Comparison of ENCODE assay signal across 11 cellular contexts in the genomic region with DNA sequence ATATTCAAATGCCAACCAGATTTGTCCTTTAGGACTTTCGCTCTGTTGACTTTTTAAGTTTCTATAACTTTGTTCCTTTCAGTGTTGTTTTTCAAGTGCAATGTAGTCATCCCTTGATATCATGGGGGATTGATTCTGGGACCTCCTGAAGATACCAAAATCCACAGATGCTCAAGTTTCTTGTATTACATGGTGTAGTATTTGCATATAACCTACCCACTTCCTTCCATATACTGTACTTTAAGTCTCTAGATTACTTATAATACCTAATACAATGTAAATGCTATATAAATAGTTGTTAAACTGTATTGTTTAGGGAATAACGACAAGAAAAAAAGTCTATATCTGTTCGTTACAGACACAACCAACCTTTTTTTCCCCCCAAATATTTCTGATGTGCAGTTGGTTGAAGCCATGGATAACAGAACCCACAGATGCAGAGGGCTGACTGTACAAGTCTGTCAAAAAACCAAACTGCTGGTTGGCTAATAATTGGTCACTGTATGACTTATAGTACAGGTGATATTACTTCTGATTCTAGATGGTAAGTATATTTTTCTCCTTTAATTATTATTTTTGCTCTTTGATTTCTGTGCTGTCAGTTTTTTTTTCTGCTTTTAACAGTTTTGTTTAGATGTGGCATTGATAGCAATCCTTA. TPM values are rescaled to one million over a fixed set of nuclear protein-coding genes. Genes with fewer than 3 reads are reported as not detected.
DNase-seq lines count a peak whose midpoint lies in the region; ATAC-seq, FAIRE-seq and TF ChIP-seq lines count a peak whose summit lies in the region.
"Had no signal": no experiment of that assay in that cellular context is flagged by ENCODE, and none has a peak within 500 bp of the region (broad histone marks: within the 10 kb centered on the region; RNA-seq: fewer than 3 reads in every experiment).

No MANE protein-coding gene starts in this region.

- H3K27me3 Mint-ChIP-seq in activated T-helper 1 cell treated with anti-CD3 and anti-CD28 coated beads, Interleukin-12 subunit alpha, Interleukin-12 subunit beta, Interleukin-2, Interleukin-4 antibody, amounts not matched to agents 30 ng/mL and 10 ng/mL and 1 ng/mL, durations not matched to agents 14 hours and 24 hours and 36 hours (ENCODE audit: insufficient read depth): no peaks in the 10 kb centered on the region

- H3K27ac Mint-ChIP-seq in activated T-helper 1 cell treated with anti-CD3 and anti-CD28 coated beads, Interleukin-12 subunit alpha, Interleukin-12 subunit beta, Interleukin-2, Interleukin-4 antibody, amounts not matched to agents 30 ng/mL and 10 ng/mL and 1 ng/mL, durations not matched to agents 14 hours and 24 hours and 36 hours: peak overlapping the region; percentile 7

- DNase-seq in CD1c-positive myeloid dendritic cell (ENCODE audit: extremely low spot score) (peak; percentile 27), putamen (ENCODE audit: low spot score) (no peak), GM12892 (ENCODE audit: insufficient read length) (no peak), T-helper 9 cell (no peak)
- DNase-seq in activated T-helper 1 cell treated with anti-CD3 and anti-CD28 coated beads, Interleukin-12 subunit alpha, Interleukin-12 subunit beta, Interleukin-2, Interleukin-4 antibody, amounts not matched to agents 30 ng/mL and 10 ng/mL and 1 ng/mL, durations not matched to agents 14 hours and 24 hours and 36 hours (ENCODE audit: low spot score): no peak
- DNase-seq: activated CD8-positive, alpha-beta memory T cell treated with anti-CD3 and anti-CD28 coated beads for 24 hours; islet precursor cell; right cardiac atrium had no signal

- TF ChIP-seq POLR2A in GM12892 (IDR thresholded peaks at IDR 0.05; ENCODE audit: low read depth, low read length): no peak

- FAIRE-seq in GM12892 (lab: Jason Lieb, UNC): no peak

- peaks cover 60% of the 10 kb centered on the region for H3K4me1 Mint-ChIP-seq in activated T-helper 1 cell treated with anti-CD3 and anti-CD28 coated beads, Interleukin-12 subunit alpha, Interleukin-12 subunit beta, Interleukin-2, Interleukin-4 antibody, amounts not matched to agents 30 ng/mL and 10 ng/mL and 1 ng/mL, durations not matched to agents 14 hours and 24 hours and 36 hours (ENCODE audit: low read depth)

- H3K36me3 Mint-ChIP-seq in activated T-helper 1 cell treated with anti-CD3 and anti-CD28 coated beads, Interleukin-12 subunit alpha, Interleukin-12 subunit beta, Interleukin-2, Interleukin-4 antibody, amounts not matched to agents 30 ng/mL and 10 ng/mL and 1 ng/mL, durations not matched to agents 14 hours and 24 hours and 36 hours (ENCODE audit: low read depth): peaks cover 11% of the 10 kb centered on the region

- intact Hi-C loops in activated T-helper 1 cell treated with anti-CD3 and anti-CD28 coated beads, Interleukin-12 subunit alpha, Interleukin-12 subunit beta, Interleukin-2, Interleukin-4 antibody, amounts not matched to agents 30 ng/mL and 10 ng/mL and 1 ng/mL, durations not matched to agents 14 hours and 24 hours and 36 hours (cut with micrococcal nuclease): loop anchor here (2.0 kb wide), 1 partner anchor 17 kb away; no protein-coding TSS in a partner anchor

- ATAC-seq in GM19043 (IDR thresholded peaks at IDR 0.05; ENCODE audit: low read depth, unreplicated experiment) (peak; percentile 64), HG03060 (IDR thresholded peaks at IDR 0.05; ENCODE audit: low read depth, unreplicated experiment) (peak; percentile 34), GM19455 (IDR thresholded peaks at IDR 0.05; ENCODE audit: unreplicated experiment) (no peak)
- ATAC-seq: right cardiac atrium had no signal

- peaks cover 2% of the 10 kb centered on the region for H3K9me3 Mint-ChIP-seq in activated T-helper 1 cell treated with anti-CD3 and anti-CD28 coated beads, Interleukin-12 subunit alpha, Interleukin-12 subunit beta, Interleukin-2, Interleukin-4 antibody, amounts not matched to agents 30 ng/mL and 10 ng/mL and 1 ng/mL, durations not matched to agents 14 hours and 24 hours and 36 hours

- no peak overlapping the region for H3K4me3 Mint-ChIP-seq in activated T-helper 1 cell treated with anti-CD3 and anti-CD28 coated beads, Interleukin-12 subunit alpha, Interleukin-12 subunit beta, Interleukin-2, Interleukin-4 antibody, amounts not matched to agents 30 ng/mL and 10 ng/mL and 1 ng/mL, durations not matched to agents 14 hours and 24 hours and 36 hours

RNA-seq across cellular contexts. Expression of a gene that starts 13.8 kb away (rescaled TPM):
- total RNA-seq in activated T-helper 1 cell treated with anti-CD3 and anti-CD28 coated beads, Interleukin-12 subunit alpha, Interleukin-12 subunit beta, Interleukin-2, Interleukin-4 antibody, amounts not matched to agents 30 ng/mL and 10 ng/mL and 1 ng/mL, durations not matched to agents 14 hours and 24 hours and 36 hours: 55.7 TPM in 2 replicates
- polyA plus RNA-seq in GM12892 (2012; ENCODE audit: missing spikeins): 13.7 TPM
